Comparison of ENCODE assay signal across 8 cellular contexts in genomic region chr17:32349854-32350661, GRCh38. TPM values are rescaled to one million over a fixed set of nuclear protein-coding genes. Genes with fewer than 3 reads are reported as not detected.
DNase-seq lines count a peak whose midpoint lies in the region; ATAC-seq and TF ChIP-seq lines count a peak whose summit lies in the region.

ZNF207 (plus strand) TSS chr17:32350157; CDS start chr17:32350286, 129 bp downstream.

- H2AFZ ChIP-seq in PC-3 (ENCODE audit: low read length), result peak within 1 kb of the TSS; percentile 90

- peaks cover 39% of the 10 kb centered on the region for H4K20me1 ChIP-seq in PC-3 (ENCODE audit: low read length)

- no peaks in the 10 kb centered on the region for H3K27me3 ChIP-seq in PC-3 (ENCODE audit: low read length)

- H3K9ac ChIP-seq in PC-3 (ENCODE audit: low read length), result peak within 1 kb of the TSS; percentile 100

- H3K27ac ChIP-seq in PC-3 (ENCODE audit: low read length) (peak within 1 kb of the TSS; percentile 85), epithelial cell of prostate (peak within 1 kb of the TSS; percentile 92)

- no peak for TF ChIP-seq RAD21 in Ishikawa (IDR thresholded peaks at IDR 0.05; ENCODE audit: low read depth)

- intact Hi-C loops in PC-3 (cut with micrococcal nuclease), result no loop called here
- intact Hi-C loops in mucosa of descending colon (cut with DNase I, micrococcal nuclease), result no loop called here

- POLR2A ChIA-PET in PC-3 (lab: Charles Lee; ENCODE audit: unreplicated experiment), result interaction anchor here (0.6 kb wide), 1 partner anchor 22 kb away, joined by 3 read pairs; no protein-coding TSS in a partner anchor

- H3K4me1 ChIP-seq in PC-3 (ENCODE audit: insufficient read depth, low read length) (peaks cover 12% of the 10 kb centered on the region; the same call in 1 of the 2 replicates), mucosa of descending colon (ENCODE audit: low read depth) (peaks cover 35% of the 10 kb centered on the region)

- H3K36me3 ChIP-seq in PC-3 (ENCODE audit: low read depth, low read length), result peaks cover 22% of the 10 kb centered on the region
- H3K36me3 ChIP-seq in mucosa of descending colon (ENCODE audit: low read depth), result no peaks in the 10 kb centered on the region

- H3K9me3 ChIP-seq in PC-3 (ENCODE audit: low read length) (no peaks in the 10 kb centered on the region), mucosa of descending colon (no peaks in the 10 kb centered on the region)

- ATAC-seq in GM21529 (IDR thresholded peaks at IDR 0.05; ENCODE audit: unreplicated experiment) (peak; percentile 90), PC-3 (peak; percentile 94), mucosa of descending colon (peak; percentile 99)

- H3K79me2 ChIP-seq in PC-3 (ENCODE audit: low read length), result peaks cover 61% of the 10 kb centered on the region

- no peaks in the 10 kb centered on the region for H3K9me2 ChIP-seq in PC-3 (replicated peaks; ENCODE audit: low read length)

- DNase-seq in DMS 273 (lab: John Stamatoyannopoulos, UW; ENCODE audit: unreplicated experiment) (peak; percentile 99), PC-3 (peak; percentile 95), activated T-cell treated with anti-CD3 and anti-CD28 coated beads for 48 hours (ENCODE audit: low read depth) (peak; percentile 94), epithelial cell of prostate (ENCODE audit: low read depth, low spot score) (peak; percentile 85), mucosa of descending colon (peak; percentile 95 to 97 (median 97))
- DNase-seq in stimulated activated CD8-positive, alpha-beta memory T cell treated with anti-CD3 and anti-CD28 coated beads, Interleukin-4, amount 100 ng/mL, for 24 hours (ENCODE audit: low read depth), result peak; percentile 88

- H3F3A ChIP-seq in PC-3 (ENCODE audit: low read length, unreplicated experiment), result no peaks in the 10 kb centered on the region

- CTCF ChIA-PET in PC-3 (lab: Charles Lee), result no interaction called here

- BruUV-seq in PC-3 (replicated peaks; lab: Mats Ljungman, UMichigan), result TSS peak; percentile 83

- peak within 1 kb of the TSS; percentile 87 for H3K4me2 ChIP-seq in PC-3 (ENCODE audit: low read length)

- peak within 1 kb of the TSS; percentile 99 for H3K4me3 ChIP-seq in PC-3 (ENCODE audit: low read length)
- H3K4me3 ChIP-seq in mucosa of descending colon, result peak within 1 kb of the TSS; percentile 96

- TF ChIP-seq CTCF in PC-3 (conservative IDR thresholded peaks at IDR 0.05; ENCODE audit: low read depth, low read length) (no peak), mucosa of descending colon (IDR thresholded peaks at IDR 0.05) (no peak)

- TF ChIP-seq EP300 in Ishikawa (IDR thresholded peaks at IDR 0.05; ENCODE audit: borderline replicate concordance), result 0 out of 2 replicates have a peak, but pooled peaks have one; percentile 2

TF ChIP-seq in Ishikawa, 13 proteins besides CTCF, POLR2A, EP300 and RAD21:
- TF ChIP-seq FOXM1 (IDR thresholded peaks at IDR 0.05; ENCODE audit: borderline replicate concordance, low read depth) (no peak), TCF12 (IDR thresholded peaks at IDR 0.05; ENCODE audit: low read depth) (peak; percentile 55), CREB1 (IDR thresholded peaks at IDR 0.05; ENCODE audit: low read depth) (0 out of 2 replicates have a peak, but pooled peaks have one; percentile 17), USF1 (IDR thresholded peaks at IDR 0.05) (peak; percentile 98), TAF1 (IDR thresholded peaks at IDR 0.05; ENCODE audit: low read depth) (peak; percentile 94), CEBPB (IDR thresholded peaks at IDR 0.05) (no peak), MAX (IDR thresholded peaks at IDR 0.05) (peak; percentile 88), YY1 (IDR thresholded peaks at IDR 0.05; ENCODE audit: low read depth) (peak; percentile 95), EGR1 (IDR thresholded peaks at IDR 0.05) (peak; percentile 29), NFIC (IDR thresholded peaks at IDR 0.05) (no peak), ZBTB7A (IDR thresholded peaks at IDR 0.05; ENCODE audit: low read depth) (no peak), TEAD4 (IDR thresholded peaks at IDR 0.05) (0 out of 2 replicates have a peak, but pooled peaks have one; percentile 42)
- TF ChIP-seq, protein P1, sequence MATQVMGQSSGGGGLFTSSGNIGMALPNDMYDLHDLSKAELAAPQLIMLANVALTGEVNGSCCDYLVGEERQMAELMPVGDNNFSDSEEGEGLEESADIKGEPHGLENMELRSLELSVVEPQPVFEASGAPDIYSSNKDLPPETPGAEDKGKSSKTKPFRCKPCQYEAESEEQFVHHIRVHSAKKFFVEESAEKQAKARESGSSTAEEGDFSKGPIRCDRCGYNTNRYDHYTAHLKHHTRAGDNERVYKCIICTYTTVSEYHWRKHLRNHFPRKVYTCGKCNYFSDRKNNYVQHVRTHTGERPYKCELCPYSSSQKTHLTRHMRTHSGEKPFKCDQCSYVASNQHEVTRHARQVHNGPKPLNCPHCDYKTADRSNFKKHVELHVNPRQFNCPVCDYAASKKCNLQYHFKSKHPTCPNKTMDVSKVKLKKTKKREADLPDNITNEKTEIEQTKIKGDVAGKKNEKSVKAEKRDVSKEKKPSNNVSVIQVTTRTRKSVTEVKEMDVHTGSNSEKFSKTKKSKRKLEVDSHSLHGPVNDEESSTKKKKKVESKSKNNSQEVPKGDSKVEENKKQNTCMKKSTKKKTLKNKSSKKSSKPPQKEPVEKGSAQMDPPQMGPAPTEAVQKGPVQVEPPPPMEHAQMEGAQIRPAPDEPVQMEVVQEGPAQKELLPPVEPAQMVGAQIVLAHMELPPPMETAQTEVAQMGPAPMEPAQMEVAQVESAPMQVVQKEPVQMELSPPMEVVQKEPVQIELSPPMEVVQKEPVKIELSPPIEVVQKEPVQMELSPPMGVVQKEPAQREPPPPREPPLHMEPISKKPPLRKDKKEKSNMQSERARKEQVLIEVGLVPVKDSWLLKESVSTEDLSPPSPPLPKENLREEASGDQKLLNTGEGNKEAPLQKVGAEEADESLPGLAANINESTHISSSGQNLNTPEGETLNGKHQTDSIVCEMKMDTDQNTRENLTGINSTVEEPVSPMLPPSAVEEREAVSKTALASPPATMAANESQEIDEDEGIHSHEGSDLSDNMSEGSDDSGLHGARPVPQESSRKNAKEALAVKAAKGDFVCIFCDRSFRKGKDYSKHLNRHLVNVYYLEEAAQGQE (IDR thresholded peaks at IDR 0.05; ENCODE audit: low read depth), result no peak

RNA-seq across cellular contexts. Expression of gene ZNF207, which starts in this region (rescaled TPM):
- total RNA-seq in PC-3 (2014; rRNA removed), result 76.5 and 84.6 TPM in 2 replicates
- 100 to 1,000 TPM; 141 to 168 (median 161) TPM for total RNA-seq in mucosa of descending colon

Comparison
In these comparisons a context has a peak if more than half of its experiments do, and no peak if none do; other contexts are left out.
1. Peak in every context shown above with its lines: DNase-seq, ATAC-seq, H3K4me3 ChIP-seq and H3K27ac ChIP-seq.